ENCODE assay signal across 22 cellular contexts in the genomic region with DNA sequence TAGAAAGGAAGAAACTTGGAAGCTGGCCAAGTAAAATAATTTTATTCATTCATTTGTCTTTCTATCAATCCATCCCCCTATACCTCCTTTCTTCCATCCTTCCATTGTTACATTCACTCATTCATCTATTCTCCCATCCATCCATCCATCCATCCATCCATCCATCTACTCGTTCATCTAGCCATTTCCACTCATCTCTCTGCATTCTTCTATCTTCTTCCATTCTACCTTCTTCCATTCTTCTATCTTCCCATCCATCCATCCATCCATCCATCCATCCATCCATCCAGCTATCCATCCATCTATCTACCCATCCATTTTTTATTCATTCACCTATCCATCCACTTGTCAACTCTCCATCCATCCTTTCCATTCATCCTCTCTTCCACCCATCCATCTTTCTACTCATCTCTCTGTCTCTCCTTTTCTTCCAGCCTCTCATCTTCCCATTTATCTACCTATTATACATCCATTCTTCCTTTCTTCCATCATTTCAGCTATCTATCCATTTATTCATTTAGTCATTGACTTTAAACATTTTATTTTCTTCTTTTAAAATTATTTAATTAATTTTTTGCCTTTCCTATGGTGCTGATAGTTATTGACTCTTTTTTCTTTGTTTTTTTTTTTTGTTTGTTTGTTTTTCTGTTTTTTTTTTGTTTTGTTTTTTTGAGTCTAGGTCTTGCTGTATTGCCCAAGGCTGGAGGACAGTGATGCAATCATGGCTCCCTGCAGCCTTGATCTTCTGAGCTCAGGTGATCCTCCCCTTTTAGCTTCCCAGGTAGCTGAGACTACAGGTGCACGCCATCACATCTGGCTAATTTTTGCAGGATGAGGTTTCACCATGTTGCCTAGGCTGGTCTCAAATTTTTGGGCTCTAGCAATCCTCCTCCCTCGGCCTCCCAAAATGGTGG.
"Had no signal": no experiment of that assay in that cellular context is flagged by ENCODE, and none has a peak within 500 bp of the region (broad histone marks: within the 10 kb centered on the region; RNA-seq: fewer than 3 reads in every experiment).

No MANE protein-coding gene starts in this region.

- H3K4me2 ChIP-seq: SK-N-SH had no signal

- H3K36me3 ChIP-seq: MG63 had no signal

- ATAC-seq: Panc1, PC-3 had no signal

- DNase-seq: Karpas-422, KG1, MG63, NCI-H1092 treated with DMSO at 0.1 percent for 48 hours, NCI-H1436, NCI-H187, NCI-H2029, NCI-H2081 treated with DMSO at 0.1 percent for 48 hours, NCI-H2171, NCI-H226, NCI-H446, NCI-H510A, NCI-H524 treated with DMSO at 0.1 percent for 48 hours, NCI-H69, NCI-H774, PC-3, SHP77, SK-N-SH, SW 1271, T-helper 1 cell had no signal

- H3K27ac ChIP-seq: RWPE1 had no signal

- H3K9ac ChIP-seq: SK-N-SH had no signal

- H3K27me3 ChIP-seq: MG63 had no signal

- H3K9me3 ChIP-seq: MG63, SK-N-SH had no signal

- H3K4me3 ChIP-seq: MG63 had no signal
